2 cellular contexts compared by ENCODE assay signal in the genomic region with DNA sequence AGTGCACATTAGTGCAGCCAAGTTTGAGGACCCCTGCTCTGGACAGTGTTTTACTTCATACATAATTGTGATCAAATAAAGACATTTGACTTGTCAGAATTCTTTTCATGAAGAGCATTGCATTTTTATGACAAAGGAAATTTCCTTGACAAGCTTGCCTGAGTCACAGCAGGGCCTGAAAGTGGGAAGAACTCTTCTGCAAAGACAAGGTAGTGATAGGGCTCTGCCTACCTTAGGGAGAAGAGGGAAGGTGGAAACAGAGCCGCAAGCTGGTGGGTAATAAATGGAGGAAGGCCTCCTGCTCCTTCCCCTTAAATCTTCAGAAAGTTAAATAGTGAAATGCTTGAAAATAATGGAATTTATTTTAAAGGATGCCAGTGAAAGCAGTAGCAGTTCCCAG.
"Had no signal": no experiment of that assay in that cellular context is flagged by ENCODE, and none has a peak within 500 bp of the region (broad histone marks: within the 10 kb centered on the region; RNA-seq: fewer than 3 reads in every experiment).

No MANE protein-coding gene starts in this region.

- DNase-seq: GDM1 had no signal

- H3K4me3 ChIP-seq: GM12878 had no signal
